Comparison of ENCODE assay signal across 17 cellular contexts in genomic region chr19:1999856-2000515, GRCh38.
"Had no signal": no experiment of that assay in that cellular context is flagged by ENCODE, and none has a peak within 500 bp of the region (broad histone marks: within the 10 kb centered on the region; RNA-seq: fewer than 3 reads in every experiment).

No MANE protein-coding gene starts in this region.

- H3K27me3 ChIP-seq: body of pancreas, cardiac muscle cell, left lung, thyroid gland had no signal

- FAIRE-seq: endometrium had no signal

- H3K4me1 ChIP-seq: body of pancreas, left lung had no signal

- H3K27ac ChIP-seq: body of pancreas, cardiac muscle cell, left lung, thyroid gland had no signal

- H3K9me3 ChIP-seq: body of pancreas, left lung, thyroid gland had no signal

- H3K4me3 ChIP-seq: body of pancreas, cardiac muscle cell, left lung, lung, thyroid gland had no signal

- DNase-seq: activated CD4-positive, alpha-beta memory T cell treated with anti-CD3 and anti-CD28 coated beads, Interleukin-2, amount 10 ng/mL, durations not matched to agents 7 days and 5 days; activated CD4-positive, alpha-beta T cell treated with anti-CD3 and anti-CD28 coated beads for 4 hours; activated CD4-positive, CD25-positive, alpha-beta regulatory T cell; activated gamma-delta T cell treated with Interleukin-2 at 50 U/mL for 16 hours; activated T-cell treated with anti-CD3 and anti-CD28 coated beads for 4 hours; anterior cingulate cortex; body of pancreas; effector CD4-positive, alpha-beta T cell; immature natural killer cell; left lung; naive B cell; stimulated activated CD4-positive, alpha-beta T cell treated with anti-CD3 and anti-CD28 coated beads, Interleukin-4, amount 100 ng/mL, for 24 hours; T-helper 17 cell; thyroid gland had no signal

- ATAC-seq: body of pancreas, left lung, T-helper 17 cell had no signal
